Comparison of ENCODE assay signal across 14 cellular contexts in genomic region chr1:234186037-234186688, GRCh38.
A peak's percentile ranks its signal among the peaks of the same experiment; 100 is the strongest.
DNase-seq lines count a peak whose midpoint lies in the region; ATAC-seq, FAIRE-seq and TF ChIP-seq lines count a peak whose summit lies in the region.
"Had no signal": no experiment of that assay in that cellular context is flagged by ENCODE, and none has a peak within 500 bp of the region (broad histone marks: within the 10 kb centered on the region; RNA-seq: fewer than 3 reads in every experiment).

No MANE protein-coding gene starts in this region.

- H3K27me3 ChIP-seq in RWPE2 (ENCODE audit: insufficient read depth, poor library complexity, severe bottlenecking) = no peaks in the 10 kb centered on the region
- no peaks in the 10 kb centered on the region for H3K27me3 ChIP-seq in keratinocyte (ENCODE audit: control insufficient read depth, extremely low read depth, insufficient read depth, low read length)

- H3K4me3 ChIP-seq in RWPE2 (ENCODE audit: severe bottlenecking) = no peak overlapping the region
- no peak overlapping the region for H3K4me3 ChIP-seq in keratinocyte (ENCODE audit: control insufficient read depth in 2 of 3, extremely low read depth in 1 of 3, insufficient read depth in 2 of 3, low read depth in 1 of 3, low read length in 3 of 3)
- H3K4me3 ChIP-seq: suprapubic skin had no signal

- no peaks in the 10 kb centered on the region for H3K4me1 Mint-ChIP-seq in nephron progenitor cell
- H3K4me1 Mint-ChIP-seq: nephron had no signal

- no peaks in the 10 kb centered on the region for H3K79me2 ChIP-seq in keratinocyte (ENCODE audit: control insufficient read depth, insufficient read depth, low read length)

- H3K9ac ChIP-seq in keratinocyte (ENCODE audit: control insufficient read depth, extremely low read depth, insufficient read depth, low read length) = peak overlapping the region; percentile 1

- H2AFZ ChIP-seq in keratinocyte (ENCODE audit: control insufficient read depth, low read length) = no peak overlapping the region

- dilution Hi-C loops in keratinocyte (cut with MboI; ENCODE audit: extremely low pct_ligation_motif_present, low sequenced_read_pairs) = no loop called here

- no peaks in the 10 kb centered on the region for H3K36me3 Mint-ChIP-seq in nephron progenitor cell (ENCODE audit: low read depth)

- peaks cover 3% of the 10 kb centered on the region for H3K9me1 ChIP-seq in keratinocyte (ENCODE audit: control insufficient read depth, extremely low read depth, insufficient read depth, low read length)

- ATAC-seq in RWPE2 (ENCODE audit: low read depth) (peak; percentile 98), HG03159 (IDR thresholded peaks at IDR 0.05; ENCODE audit: unreplicated experiment) (no peak), HG03457 (IDR thresholded peaks at IDR 0.05; ENCODE audit: unreplicated experiment) (no peak)
- ATAC-seq: effector memory CD8-positive, alpha-beta T cell had no signal

- H3K27ac ChIP-seq in RWPE2 (ENCODE audit: poor library complexity, severe bottlenecking) (peak overlapping the region; percentile 46), keratinocyte (ENCODE audit: control insufficient read depth, insufficient read depth, low read length) (peak overlapping the region; percentile 84)
- H3K27ac ChIP-seq: suprapubic skin, VCaP had no signal

- peak overlapping the region; percentile 55 for H3K4me2 ChIP-seq in keratinocyte (ENCODE audit: control insufficient read depth, extremely low read depth, insufficient read depth, low read depth, low read length)

- no peak for TF ChIP-seq CTCF in RWPE2 (IDR thresholded peaks at IDR 0.05; ENCODE audit: poor library complexity, severe bottlenecking)
- no peak for TF ChIP-seq CTCF in keratinocyte (optimal IDR thresholded peaks at IDR 0.05 in 1 of 3, IDR thresholded peaks at IDR 0.05 in 1 of 3, conservative IDR thresholded peaks at IDR 0.05 in 1 of 3; ENCODE audit: extremely low read depth in 1 of 3, insufficient read depth in 2 of 3, low read length in 3 of 3)
- TF ChIP-seq CTCF in nephron progenitor cell (IDR thresholded peaks at IDR 0.05) = no peak

- FAIRE-seq in H54 (lab: Jason Lieb, UNC) (peak; percentile 58), keratinocyte (lab: Jason Lieb, UNC) (peak; percentile 100)
- FAIRE-seq: A204.1 had no signal

- H3K9me3 Mint-ChIP-seq in nephron progenitor cell = peaks cover 33% of the 10 kb centered on the region

- H3K9me3 ChIP-seq in RWPE2 (ENCODE audit: severe bottlenecking) (no peaks in the 10 kb centered on the region), keratinocyte (ENCODE audit: control insufficient read depth, low read depth, low read length) (no peaks in the 10 kb centered on the region)
- H3K9me3 ChIP-seq: suprapubic skin had no signal

- no peak overlapping the region for H3K4me3 Mint-ChIP-seq in nephron progenitor cell
- H3K4me3 Mint-ChIP-seq: effector memory CD8-positive, alpha-beta T cell; nephron had no signal

- H3K27ac Mint-ChIP-seq in nephron progenitor cell = no peak overlapping the region
- H3K27ac Mint-ChIP-seq: effector memory CD8-positive, alpha-beta T cell; nephron had no signal

- peak; percentile 56 for DNase-seq in NK-92 treated with Interleukin-12 subunit alpha and Interleukin-12 subunit beta, amount 100 ng/mL, for 24 hours (lab: John Stamatoyannopoulos, UW)
- DNase-seq in NK-92 (lab: John Stamatoyannopoulos, UW; ENCODE audit: unreplicated experiment) (no peak), H54 (ENCODE audit: insufficient read length, low spot score) (peak; percentile 20), RWPE2 (ENCODE audit: low spot score) (peak; percentile 80), keratinocyte (ENCODE audit: low read depth, low spot score) (peak; percentile 96), nephron progenitor cell (no peak)
- DNase-seq: effector memory CD8-positive, alpha-beta T cell; NCI-H1694 had no signal

- H3K27me3 Mint-ChIP-seq in nephron progenitor cell (ENCODE audit: low read depth, poor library complexity) = peaks cover 6% of the 10 kb centered on the region

- H3K4me1 ChIP-seq in RWPE2 (ENCODE audit: insufficient read depth, poor library complexity, severe bottlenecking) (peaks cover 22% of the 10 kb centered on the region), keratinocyte (ENCODE audit: control insufficient read depth, extremely low read depth, insufficient read depth, low read length) (peaks cover 40% of the 10 kb centered on the region)
- H3K4me1 ChIP-seq: suprapubic skin had no signal

- no peaks in the 10 kb centered on the region for H4K20me1 ChIP-seq in keratinocyte (ENCODE audit: control insufficient read depth, extremely low read depth, insufficient read depth, low read length)

- H3K36me3 ChIP-seq in RWPE2 (ENCODE audit: low read depth) = no peaks in the 10 kb centered on the region
- peaks cover 0 to 2% of the 10 kb centered on the region in 2 experiments for H3K36me3 ChIP-seq in keratinocyte (ENCODE audit: control insufficient read depth in 2 of 2, extremely low read depth in 1 of 2, insufficient read depth in 2 of 2, low read length in 2 of 2)
- H3K36me3 ChIP-seq: suprapubic skin had no signal

- no peak for TF ChIP-seq POLR2A in H54 (IDR thresholded peaks at IDR 0.05; ENCODE audit: low read depth, low read length)

Comparison
In these comparisons a context has a peak if more than half of its experiments do, and no peak if none do; other contexts are left out.
1. DNase-seq: peak in NK-92 treated with Interleukin-12 subunit alpha and Interleukin-12 subunit beta, amount 100 ng/mL, for 24 hours (single experiment), H54 (single experiment), RWPE2 (single experiment) and keratinocyte (single experiment); none in NK-92 (single experiment) and nephron progenitor cell (single experiment).